8 cellular contexts compared by ENCODE assay signal in the genomic region with DNA sequence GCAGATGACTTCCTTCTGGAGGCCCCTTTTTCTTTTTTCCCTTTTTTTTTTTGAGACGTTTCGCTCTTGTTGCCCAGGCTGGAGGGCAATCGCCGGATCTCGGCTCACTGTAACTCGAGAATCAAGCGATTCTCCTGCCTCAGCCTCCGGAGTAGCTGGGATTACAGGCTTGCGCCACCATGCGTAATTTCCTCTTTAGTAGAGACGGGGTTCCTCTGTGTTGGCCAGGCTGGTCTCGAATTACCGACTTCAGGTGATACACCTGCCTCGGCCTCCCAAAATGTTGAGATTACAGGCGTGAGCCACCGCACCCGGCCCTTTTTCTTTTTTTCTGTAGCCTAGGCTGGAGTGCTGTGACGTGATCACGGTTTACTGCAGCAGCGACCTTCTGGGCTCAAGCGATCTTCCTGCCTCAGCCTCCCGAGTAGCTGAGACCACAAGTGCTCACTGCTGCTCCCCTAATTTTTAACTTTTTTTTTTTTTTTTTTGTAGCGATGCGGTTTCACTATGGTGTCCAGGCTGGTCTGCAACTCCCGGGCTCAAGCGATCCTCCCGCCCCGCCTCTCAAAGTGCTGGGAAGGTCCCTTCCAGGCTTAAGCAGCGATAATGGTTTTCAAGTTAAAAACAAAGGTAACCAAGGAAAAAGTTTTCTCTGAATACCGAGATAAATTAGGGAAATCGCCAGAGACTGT. TPM values are rescaled to one million over a fixed set of nuclear protein-coding genes. Genes with fewer than 3 reads are reported as not detected.
DNase-seq lines count a peak whose midpoint lies in the region; ATAC-seq and TF ChIP-seq lines count a peak whose summit lies in the region.

No MANE protein-coding gene starts in this region.

- H3K4me3 Mint-ChIP-seq in progenitor cell of endocrine pancreas (ENCODE audit: low read depth) = peak overlapping the region; percentile 98

- POLR2A ChIA-PET in BJ (lab: Charles Lee) = interaction anchor here (0.7 kb wide), 1 partner anchor 10 kb away, joined by 3 read pairs; the partner anchor contains the start of gene ZNF821

- peaks cover 10% of the 10 kb centered on the region for H3K4me1 Mint-ChIP-seq in progenitor cell of endocrine pancreas (ENCODE audit: low read depth)

- intact Hi-C loops in right cardiac atrium (cut with DNase I) = no loop called here

- WGBS in right cardiac atrium = under 1% methylated on average over 31 of the region's 31 CpGs

- H3K9me3 Mint-ChIP-seq in progenitor cell of endocrine pancreas (ENCODE audit: low read depth) = no peaks in the 10 kb centered on the region

- H3K27me3 Mint-ChIP-seq in progenitor cell of endocrine pancreas = no peaks in the 10 kb centered on the region

- H3K27ac Mint-ChIP-seq in progenitor cell of endocrine pancreas = peak overlapping the region; percentile 99

- H3K4me3 ChIP-seq in BJ (ENCODE audit: low read depth, low read length) = peak overlapping the region; percentile 96
- peak overlapping the region; percentile 90 for H3K4me3 ChIP-seq in right cardiac atrium (ENCODE audit: low read length)

- no peaks in the 10 kb centered on the region for H3K9me3 ChIP-seq in right cardiac atrium (ENCODE audit: control insufficient read depth, low read length)

- no peak for TF ChIP-seq CTCF in BJ (IDR thresholded peaks at IDR 0.05; ENCODE audit: insufficient read depth, low read depth, low read length)
- TF ChIP-seq CTCF in progenitor cell of endocrine pancreas (IDR thresholded peaks at IDR 0.05; ENCODE audit: unreplicated experiment) = peak; percentile 6

- peaks cover 6% of the 10 kb centered on the region for H3K36me3 Mint-ChIP-seq in progenitor cell of endocrine pancreas (ENCODE audit: insufficient read depth)

- DNase-seq in BJ (ENCODE audit: low read depth) = no peak
- peak; percentile 11 for DNase-seq in SHP77 treated with DMSO at 0.1 percent for 48 hours (lab: John Stamatoyannopoulos, UW)
- DNase-seq in amniotic epithelial cell (ENCODE audit: low read depth) = peak; percentile 64
- peak in 2 of 3 donors; percentile 39 to 71 for DNase-seq in right cardiac atrium
- DNase-seq in progenitor cell of endocrine pancreas (ENCODE audit: low spot score, unreplicated experiment) = no peak

- CTCF ChIA-PET in BJ (lab: Yijun Ruan, JAX) = interaction anchor here (0.6 to 5.0 kb wide), 4 partner anchors 10 to 147 kb away, joined by 4 to 30 read pairs (median 6); partner anchors contain the start of gene ZNF821

- H3K4me1 ChIP-seq in right cardiac atrium (ENCODE audit: control insufficient read depth, insufficient read depth, low read length) = no peaks in the 10 kb centered on the region

- ATAC-seq in GM18867 (IDR thresholded peaks at IDR 0.05; ENCODE audit: unreplicated experiment) (peak; percentile 25), HG03460 (IDR thresholded peaks at IDR 0.05; ENCODE audit: unreplicated experiment) (peak; percentile 24), right cardiac atrium (peak; percentile 4 to 28), GM21717 (IDR thresholded peaks at IDR 0.05; ENCODE audit: unreplicated experiment) (no peak)

- no peaks in the 10 kb centered on the region for H3K27me3 ChIP-seq in BJ (ENCODE audit: control insufficient read depth, insufficient read depth, low read length)
- H3K27me3 ChIP-seq in right cardiac atrium (ENCODE audit: control insufficient read depth, insufficient read depth) = no peaks in the 10 kb centered on the region

- H3K27ac ChIP-seq in right cardiac atrium (ENCODE audit: low read length) = peak overlapping the region; percentile 100

- H3K36me3 ChIP-seq in BJ (ENCODE audit: control insufficient read depth, insufficient read depth, low read length) = peaks cover 1% of the 10 kb centered on the region; the same call in 1 of the 2 replicates

RNA-seq across cellular contexts. Expression of gene IST1, which starts 1.0 kb away (rescaled TPM):
- polyA plus RNA-seq in BJ (2011; rRNA removed) = 227 and 236 TPM in 2 replicates
- polyA minus RNA-seq in BJ (2011; rRNA and poly(A)+ RNA removed) = 109 and 148 TPM in 2 replicates
- total RNA-seq in right cardiac atrium = 100 to 1,000 TPM; 128 to 148 (median 139) TPM
- 89.5 TPM for polyA plus RNA-seq in right cardiac atrium
- total RNA-seq in progenitor cell of endocrine pancreas = 280 and 304 TPM in 2 replicates

RNA-seq across cellular contexts. Expression of gene ZNF821, which starts 10.4 kb away (rescaled TPM):
- 3.5 and 5.0 TPM in 2 replicates for polyA plus RNA-seq in BJ (2011; rRNA removed)
- polyA minus RNA-seq in BJ (2011; rRNA and poly(A)+ RNA removed) = 2.0 and 2.4 TPM in 2 replicates
- total RNA-seq in right cardiac atrium = 1 to 10 TPM; 6.3 to 8.5 (median 6.9) TPM
- polyA plus RNA-seq in right cardiac atrium = 5.0 TPM
- total RNA-seq in progenitor cell of endocrine pancreas = 32.3 and 32.6 TPM in 2 replicates

RNA-seq across cellular contexts. Expression of gene ATXN1L, which starts 48.6 kb away (rescaled TPM):
- polyA plus RNA-seq in BJ (2011; rRNA removed) = 13.5 and 13.6 TPM in 2 replicates
- 11.5 and 13.4 TPM in 2 replicates for polyA minus RNA-seq in BJ (2011; rRNA and poly(A)+ RNA removed)
- total RNA-seq in right cardiac atrium = 10 to 100 TPM; 16.2 to 20.1 (median 17.1) TPM
- polyA plus RNA-seq in right cardiac atrium = 8.7 TPM
- total RNA-seq in progenitor cell of endocrine pancreas = 28.5 and 28.6 TPM in 2 replicates

Comparison
In these comparisons a context has a peak if more than half of its experiments do, and no peak if none do; other contexts are left out.
1. DNase-seq: peak in SHP77 treated with DMSO at 0.1 percent for 48 hours (single experiment), amniotic epithelial cell (single experiment) and right cardiac atrium (2 of 3); none in BJ (single experiment) and progenitor cell of endocrine pancreas (single experiment).